In the genomic region with DNA sequence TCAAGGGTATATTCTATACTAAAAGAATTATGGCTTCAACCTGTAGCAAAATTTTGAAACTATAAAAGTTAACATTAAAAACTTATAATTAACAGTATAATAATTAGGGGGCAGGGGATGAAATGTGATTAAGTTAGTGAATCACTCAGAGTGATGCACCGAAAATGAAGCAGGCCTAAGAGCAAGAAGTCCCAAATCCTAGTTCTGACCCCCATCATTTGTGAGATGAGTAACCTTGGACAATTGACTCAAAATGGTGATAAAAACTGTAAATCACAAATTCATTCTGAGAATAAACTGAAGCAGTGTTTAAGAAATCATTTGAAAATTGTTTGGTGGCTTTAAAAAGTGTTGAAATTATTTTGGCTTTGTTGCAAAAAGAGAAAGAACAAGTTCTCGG, we compare ENCODE assay signal across 13 cellular contexts.
"Had no signal": no experiment of that assay in that cellular context is flagged by ENCODE, and none has a peak within 500 bp of the region (broad histone marks: within the 10 kb centered on the region; RNA-seq: fewer than 3 reads in every experiment).

No MANE protein-coding gene starts in this region.

- ATAC-seq: activated CD8-positive, alpha-beta T cell treated with anti-CD3 and anti-CD28 coated beads, Interleukin-2, amount 10 ng/mL, durations not matched to agents 7 days and 5 days; activated naive CD8-positive, alpha-beta T cell treated with anti-CD3 and anti-CD28 coated beads, Interleukin-2, amount 50 U/mL, for 24 hours; effector memory CD8-positive, alpha-beta T cell had no signal

- H3K36me3 ChIP-seq: ascending aorta, heart right ventricle, prostate gland, WERI-Rb-1 had no signal

- H3K27me3 ChIP-seq: ascending aorta, heart right ventricle had no signal

- H3K9me3 ChIP-seq: ascending aorta, heart right ventricle, prostate gland had no signal

- H3K27ac Mint-ChIP-seq: activated CD8-positive, alpha-beta T cell treated with anti-CD3 and anti-CD28 coated beads, Interleukin-2, amount 10 ng/mL, durations not matched to agents 7 days and 5 days; activated naive CD8-positive, alpha-beta T cell treated with anti-CD3 and anti-CD28 coated beads, Interleukin-2, amount 50 U/mL, for 24 hours; type B pancreatic cell had no signal

- H3K4me1 ChIP-seq: prostate gland had no signal

- H3K27me3 Mint-ChIP-seq: activated naive CD8-positive, alpha-beta T cell treated with anti-CD3 and anti-CD28 coated beads, Interleukin-2, amount 50 U/mL, for 24 hours; effector memory CD8-positive, alpha-beta T cell; type B pancreatic cell had no signal

- H3K4me3 Mint-ChIP-seq: activated CD8-positive, alpha-beta T cell treated with anti-CD3 and anti-CD28 coated beads, Interleukin-2, amount 10 ng/mL, durations not matched to agents 7 days and 5 days; activated naive CD8-positive, alpha-beta T cell treated with anti-CD3 and anti-CD28 coated beads, Interleukin-2, amount 50 U/mL, for 24 hours; type B pancreatic cell had no signal

- DNase-seq: activated CD8-positive, alpha-beta memory T cell treated with anti-CD3 and anti-CD28 coated beads, Interleukin-2, amount 50 U/mL, for 4 hours; activated CD8-positive, alpha-beta T cell treated with anti-CD3 and anti-CD28 coated beads, Interleukin-2, amount 10 ng/mL, durations not matched to agents 7 days and 5 days; activated naive CD4-positive, alpha-beta T cell; activated naive CD8-positive, alpha-beta T cell treated with anti-CD3 and anti-CD28 coated beads, Interleukin-2, amount 50 U/mL, for 24 hours; dermis blood vessel endothelial cell; effector memory CD8-positive, alpha-beta T cell; islet precursor cell; stimulated activated CD4-positive, alpha-beta T cell treated with anti-CD3 and anti-CD28 coated beads, Interleukin-1b, Interleukin-23, amount 100 ng/mL, for 48 hours; WERI-Rb-1 had no signal

- H3K9me3 Mint-ChIP-seq: effector memory CD8-positive, alpha-beta T cell had no signal

- H3K4me3 ChIP-seq: ascending aorta, heart right ventricle, prostate gland had no signal

- H3K27ac ChIP-seq: ascending aorta, prostate gland, WERI-Rb-1 had no signal
